Comparison of ENCODE assay signal across 28 cellular contexts in the genomic region with DNA sequence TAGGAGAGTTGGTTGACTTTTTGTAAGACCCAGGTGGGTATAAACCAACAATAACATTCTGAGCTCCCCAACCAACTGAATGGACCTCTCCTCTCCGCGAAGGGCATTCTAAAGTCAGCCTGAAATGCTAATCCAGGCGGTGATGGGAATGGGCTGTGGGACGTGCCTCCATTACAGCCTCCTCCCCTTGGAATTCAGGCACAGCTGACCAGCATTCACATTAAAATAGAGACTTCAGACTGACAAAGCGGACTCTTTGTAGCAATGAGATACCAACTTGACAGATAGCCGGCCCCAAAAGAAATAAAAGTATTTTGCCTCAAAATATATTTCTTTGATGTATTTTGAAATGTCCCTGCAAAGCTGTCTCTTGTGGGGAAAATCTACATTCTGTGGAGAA.
"Had no signal": no experiment of that assay in that cellular context is flagged by ENCODE, and none has a peak within 500 bp of the region (broad histone marks: within the 10 kb centered on the region; RNA-seq: fewer than 3 reads in every experiment).

No MANE protein-coding gene starts in this region.

- H3K27me3 Mint-ChIP-seq: activated CD4-positive, alpha-beta T cell treated with anti-CD3 and anti-CD28 coated beads, Interleukin-2, amount 10 ng/mL, durations not matched to agents 24 days and 14 days; activated CD8-positive, alpha-beta memory T cell treated with anti-CD3 and anti-CD28 coated beads, Interleukin-2, amount 10 ng/mL, durations not matched to agents 7 days and 5 days; activated CD8-positive, alpha-beta T cell treated with anti-CD3 and anti-CD28 coated beads for 36 hours; activated naive CD8-positive, alpha-beta T cell had no signal

- H3K9me3 ChIP-seq: adrenal gland, colonic mucosa, neutrophil, pancreas had no signal

- H2AFZ ChIP-seq: hepatocyte had no signal

- H3K27ac Mint-ChIP-seq: activated CD4-positive, alpha-beta T cell treated with anti-CD3 and anti-CD28 coated beads, Interleukin-2, amount 10 ng/mL, durations not matched to agents 24 days and 14 days; activated CD8-positive, alpha-beta memory T cell treated with anti-CD3 and anti-CD28 coated beads, Interleukin-2, amount 10 ng/mL, durations not matched to agents 7 days and 5 days; activated CD8-positive, alpha-beta T cell treated with anti-CD3 and anti-CD28 coated beads for 36 hours; activated naive CD8-positive, alpha-beta T cell; activated T-helper 17 cell treated with anti-CD3 and anti-CD28 coated beads, Interleukin-2, amount 50 U/mL, for 72 hours; effector memory CD8-positive, alpha-beta T cell; immature natural killer cell; mesothelial cell of epicardium; naive thymus-derived CD8-positive, alpha-beta T cell had no signal

- DNase-seq: activated CD4-positive, alpha-beta T cell treated with anti-CD3 and anti-CD28 coated beads, Interleukin-2, amount 10 ng/mL, durations not matched to agents 24 days and 14 days; activated CD8-positive, alpha-beta memory T cell treated with anti-CD3 and anti-CD28 coated beads, Interleukin-2, amount 10 ng/mL, durations not matched to agents 7 days and 5 days; activated CD8-positive, alpha-beta T cell treated with anti-CD3 and anti-CD28 coated beads for 36 hours; activated T-cell treated with anti-CD3 and anti-CD28 coated beads for 4 hours; adrenal gland; colonic mucosa; dorsolateral prefrontal cortex; effector memory CD8-positive, alpha-beta T cell; glutamatergic neuron; immature natural killer cell; naive thymus-derived CD8-positive, alpha-beta T cell; pancreas; psoas muscle; right cardiac atrium; stimulated activated CD4-positive, alpha-beta T cell treated with anti-CD3 and anti-CD28 coated beads, Interleukin-12 subunit alpha, Interleukin-12 subunit beta, amount 100 ng/mL, for 4 hours; stimulated activated CD4-positive, alpha-beta T cell treated with anti-CD3 and anti-CD28 coated beads, Interleukin-4, amount 100 ng/mL, for 4 hours; stimulated activated naive CD8-positive, alpha-beta T cell treated with anti-CD3 and anti-CD28 coated beads, Interleukin-15, Interleukin-2, amounts not matched to agents 100 U/mL and 50 U/mL, for 24 hours; T-helper 2 cell; upper lobe of left lung had no signal

- H3K9me3 Mint-ChIP-seq: activated CD4-positive, alpha-beta T cell treated with anti-CD3 and anti-CD28 coated beads, Interleukin-2, amount 10 ng/mL, durations not matched to agents 24 days and 14 days; activated T-helper 17 cell treated with anti-CD3 and anti-CD28 coated beads, Interleukin-2, amount 50 U/mL, for 72 hours; immature natural killer cell had no signal

- H3K36me3 Mint-ChIP-seq: activated CD8-positive, alpha-beta memory T cell treated with anti-CD3 and anti-CD28 coated beads, Interleukin-2, amount 10 ng/mL, durations not matched to agents 7 days and 5 days; immature natural killer cell had no signal

- H3K4me1 Mint-ChIP-seq: activated CD4-positive, alpha-beta T cell treated with anti-CD3 and anti-CD28 coated beads, Interleukin-2, amount 10 ng/mL, durations not matched to agents 24 days and 14 days; activated CD8-positive, alpha-beta memory T cell treated with anti-CD3 and anti-CD28 coated beads, Interleukin-2, amount 10 ng/mL, durations not matched to agents 7 days and 5 days; activated T-helper 17 cell treated with anti-CD3 and anti-CD28 coated beads, Interleukin-2, amount 50 U/mL, for 72 hours had no signal

- H3K4me3 Mint-ChIP-seq: activated CD4-positive, alpha-beta T cell treated with anti-CD3 and anti-CD28 coated beads, Interleukin-2, amount 10 ng/mL, durations not matched to agents 24 days and 14 days; activated CD8-positive, alpha-beta memory T cell treated with anti-CD3 and anti-CD28 coated beads, Interleukin-2, amount 10 ng/mL, durations not matched to agents 7 days and 5 days; activated CD8-positive, alpha-beta T cell treated with anti-CD3 and anti-CD28 coated beads for 36 hours; activated naive CD8-positive, alpha-beta T cell; activated T-helper 17 cell treated with anti-CD3 and anti-CD28 coated beads, Interleukin-2, amount 50 U/mL, for 72 hours; effector memory CD8-positive, alpha-beta T cell; immature natural killer cell; mesothelial cell of epicardium; naive thymus-derived CD8-positive, alpha-beta T cell had no signal

- H3K27me3 ChIP-seq: adrenal gland, colonic mucosa, hepatocyte, upper lobe of left lung had no signal

- H3K4me1 ChIP-seq: adrenal gland, colonic mucosa, psoas muscle had no signal

- H3K4me2 ChIP-seq: hepatocyte had no signal

- H3K27ac ChIP-seq: adrenal gland, colonic mucosa, dorsolateral prefrontal cortex, esophagus muscularis mucosa, hepatocyte, neutrophil, pancreas, psoas muscle, upper lobe of left lung had no signal

- H3K4me3 ChIP-seq: adrenal gland, colonic mucosa, dorsolateral prefrontal cortex, esophagus muscularis mucosa, hepatocyte, lung, pancreas, psoas muscle, upper lobe of left lung had no signal

- ATAC-seq: activated CD4-positive, CD25-positive, alpha-beta regulatory T cell treated with anti-CD3 and anti-CD28 coated beads, Interleukin-2, amount 50 U/mL, for 24 hours; activated CD8-positive, alpha-beta memory T cell treated with anti-CD3 and anti-CD28 coated beads, Interleukin-2, amount 10 ng/mL, durations not matched to agents 7 days and 5 days; activated CD8-positive, alpha-beta T cell treated with anti-CD3 and anti-CD28 coated beads for 36 hours; activated T-helper 17 cell treated with anti-CD3 and anti-CD28 coated beads, Interleukin-2, amount 50 U/mL, for 72 hours; effector memory CD8-positive, alpha-beta T cell; left lobe of liver; naive thymus-derived CD8-positive, alpha-beta T cell; pancreas; psoas muscle; right cardiac atrium; stimulated activated naive CD8-positive, alpha-beta T cell treated with anti-CD3 and anti-CD28 coated beads, Interleukin-15, Interleukin-2, amounts not matched to agents 100 U/mL and 50 U/mL, for 24 hours had no signal

- H3K36me3 ChIP-seq: adrenal gland, colonic mucosa, esophagus muscularis mucosa, neutrophil, pancreas, upper lobe of left lung had no signal
